Comparison of ENCODE assay signal across 15 cellular contexts in the genomic region with DNA sequence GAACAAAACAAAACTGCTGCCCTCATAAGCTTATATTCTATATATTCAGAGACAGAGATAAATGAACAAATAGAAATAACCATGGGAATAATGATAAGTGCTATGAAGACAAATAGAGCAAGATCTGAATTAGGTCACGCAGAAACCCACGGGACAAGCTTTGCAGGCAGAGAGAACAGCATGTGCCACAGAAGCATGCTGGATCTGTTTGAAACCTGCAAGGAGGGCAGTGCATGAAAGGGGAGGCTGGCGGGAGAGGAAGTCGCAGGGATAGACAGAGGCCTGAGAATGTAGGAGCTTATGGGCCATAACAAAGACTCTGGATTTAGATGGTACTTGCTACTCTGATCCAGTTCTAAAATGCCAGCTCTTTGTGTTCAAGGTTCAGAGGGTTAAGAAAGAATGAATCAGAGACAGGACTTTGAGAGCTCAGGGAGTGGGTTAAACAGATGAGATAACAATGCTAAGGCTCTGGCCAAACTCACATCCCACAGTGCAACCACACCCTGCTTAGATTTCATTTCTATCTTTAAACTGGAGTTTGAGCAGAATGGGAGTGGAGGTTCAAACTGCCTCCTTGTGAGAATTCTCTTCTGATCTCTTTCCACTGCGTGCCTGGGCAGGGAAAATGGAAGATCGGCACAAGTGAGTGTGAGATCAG. TPM values are rescaled to one million over a fixed set of nuclear protein-coding genes. Genes with fewer than 3 reads are reported as not detected.
DNase-seq lines count a peak whose midpoint lies in the region; TF ChIP-seq lines count a peak whose summit lies in the region.
"Had no signal": no experiment of that assay in that cellular context is flagged by ENCODE, and none has a peak within 500 bp of the region (broad histone marks: within the 10 kb centered on the region; RNA-seq: fewer than 3 reads in every experiment).

No MANE protein-coding gene starts in this region.

- H3K4me3 ChIP-seq in epithelial cell of esophagus (ENCODE audit: low read length) = no peak overlapping the region
- no peak overlapping the region for H3K4me3 ChIP-seq in neuron (ENCODE audit: low read length)
- H3K4me3 ChIP-seq: left ventricle myocardium inferior, prostate gland, tibial nerve had no signal

- no peaks in the 10 kb centered on the region for H3K9me3 ChIP-seq in neuron (ENCODE audit: low read length)
- H3K9me3 ChIP-seq: left ventricle myocardium inferior, prostate gland, tibial nerve had no signal

- H2AFZ ChIP-seq in neuron (ENCODE audit: low read depth, low read length) = peak overlapping the region; percentile 66

- TF ChIP-seq CTCF in epithelial cell of esophagus (IDR thresholded peaks at IDR 0.05; ENCODE audit: insufficient read depth, low read depth, low read length, missing control alignments) = no peak

- DNase-seq in Daoy (ENCODE audit: low read depth) = peak; percentile 87
- DNase-seq in NCI-H748 treated with DMSO at 0.1 percent for 48 hours (lab: John Stamatoyannopoulos, UW) = peak; percentile 58
- DNase-seq in epithelial cell of esophagus (ENCODE audit: low read depth) = peak; percentile 7
- DNase-seq in germinal center (ENCODE audit: low spot score) = no peak
- DNase-seq in activated gamma-delta T cell (lab: John Stamatoyannopoulos, UW) = no peak
- DNase-seq in amygdala (lab: John Stamatoyannopoulos, UW) = no peak
- DNase-seq in T1000 (lab: John Stamatoyannopoulos, UW) = no peak
- DNase-seq: activated B cell treated with CpG ODN at 0.5 μM for 24 hours; central memory CD4-positive, alpha-beta T cell; left ventricle myocardium inferior; NCI-H1436; RPMI8226 had no signal

- no peaks in the 10 kb centered on the region for H3K27me3 ChIP-seq in neuron (ENCODE audit: insufficient read depth, low read length)
- H3K27me3 ChIP-seq: tibial nerve had no signal

- no peaks in the 10 kb centered on the region for H3K36me3 ChIP-seq in neuron (ENCODE audit: insufficient read depth, low read length)
- H3K36me3 ChIP-seq: left ventricle myocardium inferior, prostate gland, tibial nerve had no signal

- peaks cover 2% of the 10 kb centered on the region for H3K4me1 ChIP-seq in neuron (ENCODE audit: insufficient read depth, low read length)
- H3K4me1 ChIP-seq: prostate gland, tibial nerve had no signal

RNA-seq across cellular contexts. Expression of a gene that starts 49.2 kb away (rescaled TPM):
- total RNA-seq in Daoy (2014; rRNA removed; shearing (Covaris generic)) = 91.8 and 104 TPM in 2 replicates

Comparison
In these comparisons a context has a peak if more than half of its experiments do, and no peak if none do; other contexts are left out.
1. DNase-seq: peak in Daoy (single experiment), NCI-H748 treated with DMSO at 0.1 percent for 48 hours (single experiment) and epithelial cell of esophagus (single experiment); none in germinal center (single experiment), activated gamma-delta T cell (single experiment), amygdala (0 of 56) and T1000 (single experiment).